Comparison of ENCODE assay signal across 8 cellular contexts in genomic region chr10:119177708-119178370, GRCh38. TPM values are rescaled to one million over a fixed set of nuclear protein-coding genes. Genes with fewer than 3 reads are reported as not detected.
DNase-seq lines count a peak whose midpoint lies in the region; ATAC-seq and TF ChIP-seq lines count a peak whose summit lies in the region.

No MANE protein-coding gene starts in this region.

- no CpG with 5 or more reads among the region's 21 CpGs for WGBS in trophoblast cell (ENCODE audit: extremely low coverage, insufficient coverage, insufficient read length)

- H3K27ac ChIP-seq in trophoblast cell (ENCODE audit: low read depth, low read length): peak overlapping the region; percentile 2

- peak overlapping the region; percentile 58 for H3K4me2 ChIP-seq in trophoblast cell (ENCODE audit: low read length)

- ATAC-seq in HG02938 (IDR thresholded peaks at IDR 0.05; ENCODE audit: unreplicated experiment) (peak; percentile 31), esophagus mucosa (peak; percentile 24), GM21619 (IDR thresholded peaks at IDR 0.05; ENCODE audit: unreplicated experiment) (no peak)

- no peak overlapping the region for H2BK120ac ChIP-seq in trophoblast cell (ENCODE audit: insufficient read depth, low read length, poor library complexity)

- H4K12ac ChIP-seq in trophoblast cell (ENCODE audit: low read depth, low read length): peak overlapping the region; percentile 68

- H3K9me3 ChIP-seq in trophoblast cell (ENCODE audit: insufficient read depth, low read depth, low read length): no peaks in the 10 kb centered on the region

- peak overlapping the region; percentile 88 for H3K9ac ChIP-seq in trophoblast cell (ENCODE audit: low read length)

- H3K18ac ChIP-seq in trophoblast cell (ENCODE audit: low read length): peak overlapping the region; percentile 65

- H4K8ac ChIP-seq in trophoblast cell (ENCODE audit: low read depth, low read length): peak overlapping the region; percentile 83

- peaks cover 8% of the 10 kb centered on the region for H3K79me2 ChIP-seq in trophoblast cell (ENCODE audit: control insufficient read depth, insufficient read depth, low read length, poor library complexity)

- no peaks in the 10 kb centered on the region for H3K27me3 ChIP-seq in trophoblast cell (ENCODE audit: insufficient read depth, low read length)

- peak overlapping the region; percentile 73 for H4K91ac ChIP-seq in trophoblast cell (ENCODE audit: low read depth, low read length)

- H3K14ac ChIP-seq in trophoblast cell (ENCODE audit: low read length): peak overlapping the region; percentile 69

- no peak overlapping the region for H2BK12ac ChIP-seq in trophoblast cell (ENCODE audit: low read length)

- peak overlapping the region; percentile 33 for H2BK5ac ChIP-seq in trophoblast cell (ENCODE audit: low read depth, low read length, poor library complexity)

- no peak overlapping the region for H3K23ac ChIP-seq in trophoblast cell (ENCODE audit: low read length)

- H3K36me3 ChIP-seq in trophoblast cell (ENCODE audit: control insufficient read depth in 1 of 2, insufficient read depth in 2 of 2, low read length in 2 of 2): peaks cover 0 to 6% of the 10 kb centered on the region in 2 experiments

- TF ChIP-seq CTCF in GM12864 (IDR thresholded peaks at IDR 0.05; ENCODE audit: low read depth, low read length, missing control alignments) (no peak), WI38 (IDR thresholded peaks at IDR 0.05; ENCODE audit: low read depth, low read length) (no peak)

- peak overlapping the region; percentile 28 for H2AK5ac ChIP-seq in trophoblast cell (ENCODE audit: low read length)

- H2AFZ ChIP-seq in trophoblast cell (ENCODE audit: insufficient read depth, low read length, poor library complexity): peak overlapping the region; percentile 8

- H3K4me3 ChIP-seq in GM12864 (ENCODE audit: low read depth, low read length) (peak overlapping the region; percentile 92), WI38 (ENCODE audit: low read depth, low read length) (peak overlapping the region; percentile 89), trophoblast cell (ENCODE audit: low read depth, low read length) (peak overlapping the region; percentile 92)

- H3K79me1 ChIP-seq in trophoblast cell (ENCODE audit: low read length): peaks cover 8% of the 10 kb centered on the region

- peaks cover 8 to 12% of the 10 kb centered on the region in 2 experiments for H3K4me1 ChIP-seq in trophoblast cell (ENCODE audit: control insufficient read depth in 1 of 2, insufficient read depth in 2 of 2, low read length in 2 of 2)

- DNase-seq in GM12864 (ENCODE audit: low read depth): no peak
- peak in 1 of 2 donors; percentile 21 for DNase-seq in trophoblast cell
- no peak for DNase-seq in DMS79 (lab: John Stamatoyannopoulos, UW)
- no peak for DNase-seq in NCI-H2171 (lab: John Stamatoyannopoulos, UW)

- H3K4ac ChIP-seq in trophoblast cell (ENCODE audit: low read depth, low read length): peak overlapping the region; percentile 22

RNA-seq across cellular contexts. Expression of gene PRDX3, which starts 0.8 kb away (rescaled TPM):
- 72.1 TPM for total RNA-seq in esophagus mucosa
- 67.4 and 69.3 TPM in 2 replicates for polyA plus RNA-seq in trophoblast cell (2013)

RNA-seq across cellular contexts. Expression of gene SFXN4, which starts 12.3 kb away (rescaled TPM):
- 18.3 TPM for total RNA-seq in esophagus mucosa
- polyA plus RNA-seq in trophoblast cell (2013): 17.6 and 19.1 TPM in 2 replicates

RNA-seq across cellular contexts. Expression of gene GRK5, which starts 29.5 kb away (rescaled TPM):
- total RNA-seq in esophagus mucosa: 3.7 TPM
- polyA plus RNA-seq in trophoblast cell (2013): 1.4 and 1.5 TPM in 2 replicates
